ENCODE assay signal across 8 cellular contexts in genomic region chr20:47493175-47493953, GRCh38. TPM values are rescaled to one million over a fixed set of nuclear protein-coding genes. Genes with fewer than 3 reads are reported as not detected.
DNase-seq lines count a peak whose midpoint lies in the region; ATAC-seq and TF ChIP-seq lines count a peak whose summit lies in the region.

No MANE protein-coding gene starts in this region.

- H3K27ac ChIP-seq in RWPE1 (peak overlapping the region; percentile 96), right cardiac atrium (ENCODE audit: low read length) (peak overlapping the region; percentile 96), smooth muscle cell (ENCODE audit: low read depth) (no peak overlapping the region)

- intact Hi-C loops in right cardiac atrium (cut with DNase I), result loop anchor here in 1 of 4 donors (10.0 kb wide), 1 partner anchor 109 kb away; no protein-coding TSS in a partner anchor

- TF ChIP-seq CTCF in LNCaP clone FGC (IDR thresholded peaks at IDR 0.05; ENCODE audit: control insufficient read depth, extremely low read depth, insufficient read depth) (no peak), RWPE1 (conservative IDR thresholded peaks at IDR 0.05; ENCODE audit: low read depth) (no peak), smooth muscle cell (IDR thresholded peaks at IDR 0.05; ENCODE audit: borderline replicate concordance, insufficient read depth, poor library complexity, severe bottlenecking) (no peak)

- H3K27me3 ChIP-seq in right cardiac atrium (ENCODE audit: control insufficient read depth, insufficient read depth) (no peaks in the 10 kb centered on the region), smooth muscle cell (ENCODE audit: low read depth) (no peaks in the 10 kb centered on the region)

- no peaks in the 10 kb centered on the region for H4K20me1 ChIP-seq in smooth muscle cell (ENCODE audit: low read depth)

- H3K36me3 Mint-ChIP-seq in activated naive CD8-positive, alpha-beta T cell treated with anti-CD3 and anti-CD28 coated beads for 36 hours, result peaks cover 16% of the 10 kb centered on the region

- peak overlapping the region; percentile 0 for H2AFZ ChIP-seq in smooth muscle cell (ENCODE audit: low read depth)

- H3K36me3 ChIP-seq in smooth muscle cell (ENCODE audit: low read depth), result no peaks in the 10 kb centered on the region

- no peak overlapping the region for H3K9ac ChIP-seq in smooth muscle cell (ENCODE audit: low read depth)

- H3K4me3 Mint-ChIP-seq in activated naive CD8-positive, alpha-beta T cell treated with anti-CD3 and anti-CD28 coated beads for 36 hours, result peak overlapping the region; percentile 42

- H3K9me3 ChIP-seq in right cardiac atrium (ENCODE audit: control insufficient read depth, low read length), result no peaks in the 10 kb centered on the region
- H3K9me3 ChIP-seq in smooth muscle cell (replicated peaks; ENCODE audit: low read depth), result no peaks in the 10 kb centered on the region

- CTCF ChIA-PET in RWPE1 (lab: Yijun Ruan, JAX), result interaction anchor here (0.6 to 1.8 kb wide), 7 partner anchors 9 to 330 kb away, joined by 3 to 11 read pairs (median 4); partner anchors contain the start of gene NCOA3

- peak overlapping the region; percentile 28 for H3K4me2 ChIP-seq in smooth muscle cell

- H3K4me1 Mint-ChIP-seq in activated naive CD8-positive, alpha-beta T cell treated with anti-CD3 and anti-CD28 coated beads for 36 hours, result peaks cover 53% of the 10 kb centered on the region

- POLR2A ChIA-PET in RWPE1 (lab: Yijun Ruan, JAX; ENCODE audit: low non-redundant PET), result interaction anchor here (1.0 to 1.2 kb wide), 3 partner anchors 8 to 109 kb away, joined by 3 to 8 read pairs (median 5); partner anchors contain the start of gene NCOA3

- ATAC-seq in right cardiac atrium (peak; percentile 96), HG02852 (IDR thresholded peaks at IDR 0.05; ENCODE audit: unreplicated experiment) (no peak)

- DNase-seq in DMS 273 (lab: John Stamatoyannopoulos, UW; ENCODE audit: unreplicated experiment), result peak; percentile 88
- peak; percentile 90 for DNase-seq in LNCaP clone FGC (ENCODE audit: low read depth)
- peak; percentile 89 for DNase-seq in RWPE1 (ENCODE audit: low spot score)
- DNase-seq in activated naive CD8-positive, alpha-beta T cell treated with anti-CD3 and anti-CD28 coated beads for 36 hours, result peak; percentile 57
- DNase-seq in right cardiac atrium, result peak; percentile 90 to 97 (median 92)
- peak; percentile 13 for DNase-seq in smooth muscle cell (lab: John Stamatoyannopoulos, UW; ENCODE audit: unreplicated experiment)
- no peak for DNase-seq in germinal center (ENCODE audit: low spot score)

- peak overlapping the region; percentile 12 for H3K4me3 ChIP-seq in LNCaP clone FGC (ENCODE audit: low read depth, low read length)
- H3K4me3 ChIP-seq in right cardiac atrium (ENCODE audit: low read length), result no peak overlapping the region
- H3K4me3 ChIP-seq in smooth muscle cell, result no peak overlapping the region

- peak overlapping the region; percentile 76 for H3K27ac Mint-ChIP-seq in activated naive CD8-positive, alpha-beta T cell treated with anti-CD3 and anti-CD28 coated beads for 36 hours

- no peaks in the 10 kb centered on the region for H3K27me3 Mint-ChIP-seq in activated naive CD8-positive, alpha-beta T cell treated with anti-CD3 and anti-CD28 coated beads for 36 hours

- peaks cover 4% of the 10 kb centered on the region for H3K4me1 ChIP-seq in right cardiac atrium (ENCODE audit: control insufficient read depth, insufficient read depth, low read length)
- H3K4me1 ChIP-seq in smooth muscle cell (ENCODE audit: low read depth), result peaks cover 6% of the 10 kb centered on the region

- 3% methylated on average over 3 of the region's 3 CpGs for WGBS in right cardiac atrium
- WGBS in smooth muscle cell (ENCODE audit: low lambda C conversion rate), result 50% methylated on average over 3 of the region's 3 CpGs

- H3K79me2 ChIP-seq in smooth muscle cell (ENCODE audit: low read depth), result no peaks in the 10 kb centered on the region

- H3K9me3 Mint-ChIP-seq in activated naive CD8-positive, alpha-beta T cell treated with anti-CD3 and anti-CD28 coated beads for 36 hours, result peaks cover 4% of the 10 kb centered on the region

- no peaks in the 10 kb centered on the region for H3F3A ChIP-seq in smooth muscle cell (ENCODE audit: low read depth)

RNA-seq across cellular contexts. Expression of gene NCOA3, which starts 8.3 kb away (rescaled TPM):
- total RNA-seq in activated naive CD8-positive, alpha-beta T cell treated with anti-CD3 and anti-CD28 coated beads for 36 hours, result 10 to 100 TPM; 58.1 to 66.4 TPM
- total RNA-seq in right cardiac atrium (10 to 100 TPM; 21.0 to 27.2 (median 22.6) TPM), smooth muscle cell (25.9 and 28.4 TPM in 2 replicates)
- polyA plus RNA-seq in right cardiac atrium (6.7 TPM), smooth muscle cell (6.0 and 12.3 TPM in 2 replicates)
